ENCODE assay signal across 4 cellular contexts in genomic region chr3:88182165-88182918, GRCh38. TPM values are rescaled to one million over a fixed set of nuclear protein-coding genes. Genes with fewer than 3 reads are reported as not detected.
DNase-seq lines count a peak whose midpoint lies in the region; ATAC-seq, FAIRE-seq and TF ChIP-seq lines count a peak whose summit lies in the region.
"Not testable (repeated sequence)": the region's sequence is repeated elsewhere in the genome, so short reads cannot be mapped to it uniquely, and the experiment has no call there.

No MANE protein-coding gene starts in this region.

- not testable (repeated sequence) for H3K9me3 ChIP-seq in HepG2 (ENCODE audit: low read length)
- H3K9me3 ChIP-seq in spleen = peaks cover 0 to 12% (median 5%) of the 10 kb centered on the region in 8 donors

- not testable (repeated sequence) for TF ChIP-seq POLR2A in HepG2 (IDR thresholded peaks at IDR 0.05; ENCODE audit: insufficient read depth in 1 of 2, low read depth in 2 of 2, low read length in 2 of 2); spleen (IDR thresholded peaks at IDR 0.05)

- H2AFZ ChIP-seq in HepG2 (ENCODE audit: low read length) = peak overlapping the region; percentile 50

- H3K27ac ChIP-seq in C4-2B; HepG2 (ENCODE audit: extremely low read length, insufficient read depth, low read length); spleen: not testable (repeated sequence)

- H3K4me1 ChIP-seq in HepG2 (ENCODE audit: insufficient read depth, low read length) = peaks cover 17% of the 10 kb centered on the region
- not testable (repeated sequence) for H3K4me1 ChIP-seq in spleen

- POLR2A ChIA-PET in HepG2 (lab: Yijun Ruan, JAX) = interaction anchor here (0.7 to 1.5 kb wide), 2 partner anchors 32 to 52 kb away, joined by 3 to 5 read pairs; no protein-coding TSS in a partner anchor

- not testable (repeated sequence) for ATAC-seq in Right ventricle myocardium inferior
- peak; percentile 92 for ATAC-seq in HepG2

- peak; percentile 31 for DNase-seq in Right ventricle myocardium inferior (ENCODE audit: missing footprints)
- DNase-seq in HepG2 (ENCODE audit: low spot score) = peak; percentile 15
- peak; percentile 70 for DNase-seq in spleen

- intact Hi-C loops in Right ventricle myocardium inferior (cut with DNase I); spleen (cut with DNase I; ENCODE audit: low total_unique reads): not testable (repeated sequence)
- intact Hi-C loops in HepG2 (cut with micrococcal nuclease; ENCODE audit: unreplicated experiment) = loop anchor here (10.0 kb wide), 1 partner anchor 128 kb away; the partner anchor contains the start of genes CGGBP1 and ZNF654

- H3K79me2 ChIP-seq in HepG2 (ENCODE audit: insufficient read depth, low read length) = not testable (repeated sequence)

- not testable (repeated sequence) for H4K20me1 ChIP-seq in HepG2 (ENCODE audit: insufficient read depth, low read length)

- not testable (repeated sequence) for H3K27me3 ChIP-seq in HepG2 (ENCODE audit: control insufficient read depth in 1 of 2, insufficient read depth in 2 of 2, low read length in 2 of 2); spleen (replicated peaks in 1 of 7)

- TF ChIP-seq RAD21 in HepG2 (CRISPR knock-in tag; IDR thresholded peaks at IDR 0.05) = not testable (repeated sequence)

- in situ Hi-C loops in HepG2 (cut with HindIII; ENCODE audit: extremely low pct_ligation_motif_present, low pct_unique_long_range_greater_than_20kb) = not testable (repeated sequence)

- H3K36me3 ChIP-seq in HepG2 (replicated peaks in 1 of 2; ENCODE audit: control insufficient read depth in 1 of 2, insufficient read depth in 2 of 2, low read length in 2 of 2); spleen: not testable (repeated sequence)

- not testable (repeated sequence) for BruUV-seq in HepG2 (replicated peaks; lab: Mats Ljungman, UMichigan)

- H3K9ac ChIP-seq in HepG2 (ENCODE audit: insufficient read depth, low read depth, low read length) = peak overlapping the region; percentile 36; the same call in 1 of the 2 replicates

- H3K4me2 ChIP-seq in HepG2 (ENCODE audit: low read depth, low read length) = peak overlapping the region; percentile 76

- TF ChIP-seq CTCF in C4-2B (conservative IDR thresholded peaks at IDR 0.05) (peak; percentile 12; the same call in 1 of the 2 replicates), HepG2 (CRISPR knock-in tag; IDR thresholded peaks at IDR 0.05) (peak; percentile 53)
- TF ChIP-seq CTCF in spleen (IDR thresholded peaks at IDR 0.05 in 8 of 11, conservative IDR thresholded peaks at IDR 0.05 in 3 of 11) = not testable (repeated sequence)

- peak overlapping the region; percentile 7 to 58 (median 19); a peak in 5 of 6 replicates for H3K4me3 ChIP-seq in HepG2 (replicated peaks in 1 of 3; ENCODE audit: insufficient read depth in 1 of 3, low read depth in 2 of 3, low read length in 3 of 3)
- H3K4me3 ChIP-seq in spleen = not testable (repeated sequence)

- WGBS in HepG2 (ENCODE audit: low lambda C conversion rate) = 0% methylated on average over 6 of the region's 9 CpGs
- 86 to 94% (median 91%) methylated on average over 9 of the region's 9 CpGs for WGBS in spleen, 5 donors

- not testable (repeated sequence) for FAIRE-seq in HepG2 (lab: Jason Lieb, UNC)

- CTCF ChIA-PET in HepG2 (lab: Yijun Ruan, JAX; ENCODE audit: low intra/inter-chr PET ratio, low total read pairs) = not testable (repeated sequence)

- not testable (repeated sequence) for TF ChIP-seq EP300 in HepG2 (IDR thresholded peaks at IDR 0.05; ENCODE audit: low read depth in 2 of 2, low read length in 2 of 2); HepG2 (CRISPR knock-in tag; IDR thresholded peaks at IDR 0.05; ENCODE audit: borderline replicate concordance)

TF ChIP-seq in HepG2, 621 proteins besides CTCF, POLR2A, EP300 and RAD21 (continues in another document):
- TF ChIP-seq STAG1 (CRISPR knock-in tag; IDR thresholded peaks at IDR 0.05) = peak; percentile 3; the same call in 1 of the 2 replicates
- TF ChIP-seq, protein P1, sequence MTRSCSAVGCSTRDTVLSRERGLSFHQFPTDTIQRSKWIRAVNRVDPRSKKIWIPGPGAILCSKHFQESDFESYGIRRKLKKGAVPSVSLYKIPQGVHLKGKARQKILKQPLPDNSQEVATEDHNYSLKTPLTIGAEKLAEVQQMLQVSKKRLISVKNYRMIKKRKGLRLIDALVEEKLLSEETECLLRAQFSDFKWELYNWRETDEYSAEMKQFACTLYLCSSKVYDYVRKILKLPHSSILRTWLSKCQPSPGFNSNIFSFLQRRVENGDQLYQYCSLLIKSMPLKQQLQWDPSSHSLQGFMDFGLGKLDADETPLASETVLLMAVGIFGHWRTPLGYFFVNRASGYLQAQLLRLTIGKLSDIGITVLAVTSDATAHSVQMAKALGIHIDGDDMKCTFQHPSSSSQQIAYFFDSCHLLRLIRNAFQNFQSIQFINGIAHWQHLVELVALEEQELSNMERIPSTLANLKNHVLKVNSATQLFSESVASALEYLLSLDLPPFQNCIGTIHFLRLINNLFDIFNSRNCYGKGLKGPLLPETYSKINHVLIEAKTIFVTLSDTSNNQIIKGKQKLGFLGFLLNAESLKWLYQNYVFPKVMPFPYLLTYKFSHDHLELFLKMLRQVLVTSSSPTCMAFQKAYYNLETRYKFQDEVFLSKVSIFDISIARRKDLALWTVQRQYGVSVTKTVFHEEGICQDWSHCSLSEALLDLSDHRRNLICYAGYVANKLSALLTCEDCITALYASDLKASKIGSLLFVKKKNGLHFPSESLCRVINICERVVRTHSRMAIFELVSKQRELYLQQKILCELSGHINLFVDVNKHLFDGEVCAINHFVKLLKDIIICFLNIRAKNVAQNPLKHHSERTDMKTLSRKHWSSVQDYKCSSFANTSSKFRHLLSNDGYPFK (CRISPR knock-in tag; IDR thresholded peaks at IDR 0.05; ENCODE audit: borderline replicate concordance) = peak; percentile 70; the same call in 1 of the 2 replicates
- TF ChIP-seq, protein P2, sequence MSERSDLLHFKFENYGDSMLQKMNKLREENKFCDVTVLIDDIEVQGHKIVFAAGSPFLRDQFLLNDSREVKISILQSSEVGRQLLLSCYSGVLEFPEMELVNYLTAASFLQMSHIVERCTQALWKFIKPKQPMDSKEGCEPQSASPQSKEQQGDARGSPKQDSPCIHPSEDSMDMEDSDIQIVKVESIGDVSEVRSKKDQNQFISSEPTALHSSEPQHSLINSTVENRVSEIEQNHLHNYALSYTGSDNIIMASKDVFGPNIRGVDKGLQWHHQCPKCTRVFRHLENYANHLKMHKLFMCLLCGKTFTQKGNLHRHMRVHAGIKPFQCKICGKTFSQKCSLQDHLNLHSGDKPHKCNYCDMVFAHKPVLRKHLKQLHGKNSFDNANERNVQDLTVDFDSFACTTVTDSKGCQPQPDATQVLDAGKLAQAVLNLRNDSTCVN (CRISPR knock-in tag; IDR thresholded peaks at IDR 0.05; ENCODE audit: borderline replicate concordance) = 0 out of 2 replicates have a peak, but pooled peaks have one; percentile 17

RNA-seq across cellular contexts. Expression of gene C3orf38, which starts 32.6 kb away (rescaled TPM):
- 11.8 TPM for total RNA-seq in Right ventricle myocardium inferior
- total RNA-seq in HepG2 (2016; rRNA removed; fragmentation: Illumina TruSeq; extraction: Trizol) = 17.5 and 27.1 TPM in 2 replicates
- total RNA-seq in HepG2 (2016; cell fraction: cytosol; rRNA removed; fragmentation: Illumina TruSeq; extraction: Trizol; ENCODE audit: low read depth) = 5.8 and 6.7 TPM in 2 replicates
- 17.3 and 27.8 TPM in 2 replicates for total RNA-seq in HepG2 (2016; cell fraction: insoluble cytoplasmic fraction; rRNA removed; fragmentation: Illumina TruSeq; extraction: Trizol)
- total RNA-seq in HepG2 (2016; cell fraction: membrane; rRNA removed; fragmentation: Illumina TruSeq; extraction: Trizol) = 15.9 and 17.8 TPM in 2 replicates
- 15.2 and 16.7 TPM in 2 replicates for total RNA-seq in HepG2 (2016; cell fraction: nucleus; rRNA removed; fragmentation: Illumina TruSeq; extraction: Trizol)
- polyA plus RNA-seq in HepG2 (2011; rRNA removed) = 4.8 and 6.0 TPM in 2 replicates
- polyA plus RNA-seq in HepG2 (2011; cell fraction: cytosol; rRNA removed) = 2.4 and 3.7 TPM in 2 replicates
- 2.1 and 2.8 TPM in 2 replicates for polyA plus RNA-seq in HepG2 (2011; cell fraction: nucleus; rRNA removed)
- 6.0 and 8.6 TPM in 2 replicates for polyA plus RNA-seq in HepG2 (2012)
- polyA plus RNA-seq in HepG2 (2016; cell fraction: cytosol; fragmentation: Illumina TruSeq; extraction: Trizol; ENCODE audit: low read depth) = 2.4 and 2.5 TPM in 2 replicates
- polyA plus RNA-seq in HepG2 (2016; cell fraction: insoluble cytoplasmic fraction; fragmentation: Illumina TruSeq; extraction: Trizol; ENCODE audit: low read depth) = 20.7 and 23.0 TPM in 2 replicates
- polyA plus RNA-seq in HepG2 (2016; cell fraction: membrane; fragmentation: Illumina TruSeq; extraction: Trizol; ENCODE audit: low read depth) = 6.5 and 6.9 TPM in 2 replicates
- 13.6 and 16.4 TPM in 2 replicates for polyA plus RNA-seq in HepG2 (2016; cell fraction: nucleus; fragmentation: Illumina TruSeq; extraction: Trizol; ENCODE audit: insufficient read depth, low read depth)
- polyA minus RNA-seq in HepG2 (2011; rRNA and poly(A)+ RNA removed; ENCODE audit: low replicate concordance) = 6.3 and 9.7 TPM in 2 replicates
- polyA minus RNA-seq in HepG2 (2011; cell fraction: cytosol; rRNA and poly(A)+ RNA removed) = 11.0 and 13.6 TPM in 2 replicates
- 19.3 and 30.7 TPM in 2 replicates for polyA minus RNA-seq in HepG2 (2011; cell fraction: nucleus; rRNA and poly(A)+ RNA removed)
- 10 to 100 TPM; 25.3 to 41.2 (median 33.9) TPM for total RNA-seq in spleen
- polyA plus RNA-seq in spleen = 10 to 100 TPM in 1 of 3 donors, 1 to 10 TPM in 2; 8.1 to 12.5 (median 9.4) TPM

Comparison
In these comparisons a context has a peak if more than half of its experiments do, and no peak if none do; other contexts are left out.
1. DNase-seq: peak in every context shown above with its lines; median percentile 70 in spleen; 31 in Right ventricle myocardium inferior; 15 in HepG2.